31 cellular contexts compared by ENCODE assay signal in the genomic region with DNA sequence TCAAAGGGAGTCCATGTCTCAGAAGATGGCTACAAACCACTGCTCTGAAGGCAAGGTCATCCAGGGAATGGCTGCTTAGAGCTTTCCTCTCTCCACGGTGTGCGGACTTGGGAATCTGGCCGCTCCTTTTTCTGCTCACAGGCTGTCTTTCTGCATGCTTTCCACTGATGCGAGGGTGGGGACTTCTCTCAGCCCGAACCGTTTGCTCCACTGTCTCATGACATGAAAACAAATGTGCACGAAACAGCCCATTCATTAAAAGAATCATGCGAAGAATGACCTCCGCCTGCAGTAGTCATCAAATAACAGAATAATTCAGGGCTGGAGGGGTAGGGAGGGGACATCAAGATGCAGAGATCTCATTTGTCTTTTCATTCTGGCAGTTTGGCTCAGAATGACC. TPM values are rescaled to one million over a fixed set of nuclear protein-coding genes. Genes with fewer than 3 reads are reported as not detected.
DNase-seq lines count a peak whose midpoint lies in the region; FAIRE-seq and TF ChIP-seq lines count a peak whose summit lies in the region.
"Had no signal": no experiment of that assay in that cellular context is flagged by ENCODE, and none has a peak within 500 bp of the region (broad histone marks: within the 10 kb centered on the region; RNA-seq: fewer than 3 reads in every experiment).

No MANE protein-coding gene starts in this region.

- no peaks in the 10 kb centered on the region for H3K4me1 ChIP-seq in adipocyte (ENCODE audit: control insufficient read depth, insufficient read depth, low read length)
- H3K4me1 ChIP-seq in kidney (ENCODE audit: control insufficient read depth in 1 of 2, insufficient read depth in 1 of 2, low read depth in 1 of 2, low read length in 2 of 2) = no peaks in the 10 kb centered on the region
- H3K4me1 ChIP-seq: lower lobe of right lung, pancreas, right atrium auricular region, spleen, uterus had no signal

- H3K4me3 ChIP-seq in adipocyte (ENCODE audit: low read length) (no peak overlapping the region), kidney (ENCODE audit: low read length in 2 of 2) (no peak overlapping the region), retinal pigment epithelial cell (ENCODE audit: low read length) (peak overlapping the region; percentile 17)
- H3K4me3 ChIP-seq: BLaER1, lower lobe of right lung, mucosa of descending colon, pancreas, PC-9, right atrium auricular region, spleen, uterus had no signal

- FAIRE-seq in kidney (lab: Jason Lieb, UNC) = no peak
- FAIRE-seq: frontal cortex, G401.6, pancreas had no signal

- intact Hi-C loops in kidney (cut with DNase I) = no loop called here

- no peak overlapping the region for H3K27ac ChIP-seq in kidney (ENCODE audit: low read depth in 2 of 2, low read length in 2 of 2)
- H3K27ac ChIP-seq: BLaER1, lower lobe of right lung, pancreas, PC-9, right atrium auricular region, spleen had no signal

- TF ChIP-seq CTCF in kidney (IDR thresholded peaks at IDR 0.05; ENCODE audit: borderline replicate concordance, extremely low read depth, insufficient read depth) (no peak), retinal pigment epithelial cell (conservative IDR thresholded peaks at IDR 0.05; ENCODE audit: low read depth, low read length) (no peak), GM20000 (IDR thresholded peaks at IDR 0.05; ENCODE audit: extremely low read depth, missing control alignments) (no peak)

- no peaks in the 10 kb centered on the region for H3K9me3 ChIP-seq in adipocyte (ENCODE audit: control insufficient read depth, low read length)
- no peaks in the 10 kb centered on the region for H3K9me3 ChIP-seq in kidney (ENCODE audit: control insufficient read depth in 1 of 2, low read length in 2 of 2)
- H3K9me3 ChIP-seq: lower lobe of right lung, mucosa of descending colon, pancreas, right atrium auricular region, spleen, uterus had no signal

- H3K36me3 ChIP-seq in adipocyte (ENCODE audit: control insufficient read depth, insufficient read depth, low read length, severe bottlenecking) (no peaks in the 10 kb centered on the region), kidney (ENCODE audit: control insufficient read depth in 1 of 2, insufficient read depth in 2 of 2, low read length in 2 of 2) (no peaks in the 10 kb centered on the region)
- H3K36me3 ChIP-seq: BLaER1, lower lobe of right lung, pancreas, right atrium auricular region, spleen, uterus had no signal

- H3K9ac ChIP-seq in adipocyte (ENCODE audit: low read length) (no peak overlapping the region), kidney (ENCODE audit: low read length in 2 of 2) (no peak overlapping the region)
- H3K9ac ChIP-seq: BLaER1 had no signal

- DNase-seq in AG20443 (ENCODE audit: low spot score) (peak; percentile 65), adipocyte (ENCODE audit: low read depth) (peak; percentile 42), kidney (peak; percentile 3), retinal pigment epithelial cell (ENCODE audit: low read depth) (no peak), NCI-H1694 (lab: John Stamatoyannopoulos, UW) (no peak), islet precursor cell (no peak), SK-N-DZ (ENCODE audit: low spot score) (no peak), GM20000 (ENCODE audit: low spot score) (no peak)
- DNase-seq: ACHN; activated CD4-positive, alpha-beta memory T cell treated with anti-CD3 and anti-CD28 coated beads for 36 hours; activated CD4-positive, CD25-positive, alpha-beta regulatory T cell treated with anti-CD3 and anti-CD28 coated beads, Interleukin-2, amount 50 U/mL, for 72 hours; activated naive CD4-positive, alpha-beta T cell; activated T-cell treated with anti-CD3 and anti-CD28 coated beads, Interleukin-2, amount 50 U/mL, for 72 hours; COR-L47; KG1; lower lobe of right lung; mucosa of descending colon; NCI-H1105; NCI-H187 treated with DMSO at 0.1 percent for 48 hours; NCI-H526 treated with DMSO at 0.1 percent for 48 hours; nephron progenitor cell; PC-9; spleen; stimulated activated CD4-positive, alpha-beta T cell treated with anti-CD3 and anti-CD28 coated beads, Interleukin-2, amount 100 ng/mL, for 24 hours; stimulated activated CD8-positive, alpha-beta memory T cell treated with anti-CD3 and anti-CD28 coated beads, Interleukin-4, amount 100 ng/mL, for 48 hours; uterus had no signal

- H3K27me3 ChIP-seq in adipocyte (replicated peaks; ENCODE audit: control insufficient read depth, insufficient read depth, low read length) = no peaks in the 10 kb centered on the region
- H3K27me3 ChIP-seq: BLaER1, pancreas, right atrium auricular region, spleen, uterus had no signal

RNA-seq across cellular contexts. Expression of a gene that starts 18.8 kb away (rescaled TPM):
- total RNA-seq in kidney = 176 TPM
- 37.2 TPM for polyA plus RNA-seq in kidney (ENCODE audit: insufficient read depth, low read depth, low replicate concordance)
- 13.9 and 17.0 TPM in 2 replicates for polyA plus RNA-seq in SK-N-DZ (2014; cell fraction: cytosol; rRNA removed)
- 14.2 and 33.7 TPM in 2 replicates for polyA plus RNA-seq in SK-N-DZ (2014; cell fraction: nucleus; rRNA removed)

RNA-seq across cellular contexts. Expression of a gene that starts 42.3 kb away (rescaled TPM):
- 1,164 TPM for total RNA-seq in kidney
- polyA plus RNA-seq in kidney (ENCODE audit: insufficient read depth, low read depth, low replicate concordance) = 1,321 TPM
- polyA plus RNA-seq in SK-N-DZ (2014; cell fraction: cytosol; rRNA removed) = 1,135 and 1,190 TPM in 2 replicates
- 497 and 567 TPM in 2 replicates for polyA plus RNA-seq in SK-N-DZ (2014; cell fraction: nucleus; rRNA removed)

Comparison
In these comparisons a context has a peak if more than half of its experiments do, and no peak if none do; other contexts are left out.
1. DNase-seq: peak in AG20443 (single experiment), adipocyte (single experiment) and kidney (single experiment); none in retinal pigment epithelial cell (single experiment), NCI-H1694 (single experiment), islet precursor cell (single experiment), SK-N-DZ (single experiment) and GM20000 (single experiment).